In the genomic region with DNA sequence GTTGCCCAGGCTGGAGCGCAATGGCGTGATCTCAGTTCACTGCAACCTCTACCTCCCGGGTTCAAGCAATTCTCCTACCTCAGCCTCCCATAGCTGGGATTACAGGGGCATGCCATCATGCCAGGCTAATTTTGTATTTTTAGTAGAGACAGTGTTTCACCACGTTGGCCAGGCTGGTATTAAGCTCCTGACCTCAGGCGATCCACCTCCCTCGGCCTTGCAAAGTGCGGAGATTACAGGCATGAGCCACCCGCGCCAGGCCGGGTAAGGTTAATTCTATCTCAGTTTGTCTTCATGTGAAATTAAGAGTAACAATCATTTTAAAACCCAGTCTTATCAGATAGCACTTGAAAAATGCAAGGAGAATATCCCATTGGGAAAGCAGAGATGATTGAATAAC, we compare ENCODE assay signal across 17 cellular contexts.
"Had no signal": no experiment of that assay in that cellular context is flagged by ENCODE, and none has a peak within 500 bp of the region (broad histone marks: within the 10 kb centered on the region; RNA-seq: fewer than 3 reads in every experiment).

No MANE protein-coding gene starts in this region.

- H3K9me3 ChIP-seq: esophagus muscularis mucosa, gastroesophageal sphincter, left lung had no signal

- H3K27ac ChIP-seq: coronary artery, esophagus muscularis mucosa, foreskin keratinocyte, gastroesophageal sphincter, heart left ventricle, left lung had no signal

- DNase-seq: dermis blood vessel endothelial cell; effector CD4-positive, alpha-beta T cell; effector memory CD4-positive, alpha-beta T cell; foreskin keratinocyte; heart left ventricle; hippocampal formation; left ventricle myocardium superior; mammary epithelial cell; mesendoderm; midbrain; naive thymus-derived CD4-positive, alpha-beta T cell had no signal

- H3K36me3 ChIP-seq: esophagus muscularis mucosa, gastroesophageal sphincter, heart left ventricle, left lung had no signal

- H3K4me3 ChIP-seq: coronary artery, esophagus muscularis mucosa, gastroesophageal sphincter, heart left ventricle, left lung, lung had no signal

- ATAC-seq: foreskin keratinocyte; gastroesophageal sphincter; heart left ventricle; left lung; left ventricle myocardium superior; naive thymus-derived CD4-positive, alpha-beta T cell had no signal

- H3K27me3 ChIP-seq: dorsolateral prefrontal cortex, esophagus muscularis mucosa, foreskin keratinocyte, gastroesophageal sphincter, heart left ventricle, left lung had no signal

- H3K4me1 ChIP-seq: esophagus muscularis mucosa, foreskin keratinocyte, gastroesophageal sphincter, heart left ventricle, left lung had no signal
